1 cellular context compared by ENCODE assay signal in genomic region chr9:6788175-6789016, GRCh38.
A peak's percentile ranks its signal among the peaks of the same experiment; 100 is the strongest.
TF ChIP-seq lines count a peak whose summit lies in the region.

No MANE protein-coding gene starts in this region.

TF ChIP-seq in HepG2, 621 proteins besides CTCF, POLR2A, EP300 and RAD21 (continued from another document and continues in another):
- no peak for TF ChIP-seq GMEB2 (CRISPR knock-in tag; IDR thresholded peaks at IDR 0.05; ENCODE audit: low read depth)
- peak; percentile 59; the same call in 1 of the 2 replicates for TF ChIP-seq SIN3A (IDR thresholded peaks at IDR 0.05; ENCODE audit: borderline replicate concordance, low read depth, low read length)
- TF ChIP-seq ZBTB7B (CRISPR knock-in tag; IDR thresholded peaks at IDR 0.05) = 0 out of 2 replicates have a peak, but pooled peaks have one; percentile 39
- TF ChIP-seq ZNF12 (CRISPR knock-in tag; IDR thresholded peaks at IDR 0.05) = peak; percentile 58; the same call in 1 of the 2 replicates
- TF ChIP-seq NCOR1 (IDR thresholded peaks at IDR 0.05; ENCODE audit: borderline replicate concordance, low read length) = peak; percentile 72; the same call in 1 of the 2 replicates
- no peak for TF ChIP-seq IKZF1 (IDR thresholded peaks at IDR 0.05)
- no peak for TF ChIP-seq ZNF329 (CRISPR knock-in tag; IDR thresholded peaks at IDR 0.05; ENCODE audit: low read depth)
- TF ChIP-seq TP53 (CRISPR knock-in tag; conservative IDR thresholded peaks at IDR 0.05) = no peak
- peak; percentile 53; the same call in 1 of the 2 replicates for TF ChIP-seq SMYD3 (CRISPR knock-in tag; IDR thresholded peaks at IDR 0.05)
- 0 out of 2 replicates have a peak, but pooled peaks have one; percentile 52 for TF ChIP-seq ZNF644 (CRISPR knock-in tag; IDR thresholded peaks at IDR 0.05; ENCODE audit: low read depth)
- no peak for TF ChIP-seq ESRRA (CRISPR knock-in tag; IDR thresholded peaks at IDR 0.05; ENCODE audit: low read depth)
- TF ChIP-seq XBP1 (CRISPR knock-in tag; IDR thresholded peaks at IDR 0.05) = no peak
- no peak for TF ChIP-seq ZNF253 (CRISPR knock-in tag; IDR thresholded peaks at IDR 0.05; ENCODE audit: borderline replicate concordance)
- 0 out of 2 replicates have a peak, but pooled peaks have one; percentile 37 for TF ChIP-seq ZBTB34 (CRISPR knock-in tag; IDR thresholded peaks at IDR 0.05)
- TF ChIP-seq, protein P1, sequence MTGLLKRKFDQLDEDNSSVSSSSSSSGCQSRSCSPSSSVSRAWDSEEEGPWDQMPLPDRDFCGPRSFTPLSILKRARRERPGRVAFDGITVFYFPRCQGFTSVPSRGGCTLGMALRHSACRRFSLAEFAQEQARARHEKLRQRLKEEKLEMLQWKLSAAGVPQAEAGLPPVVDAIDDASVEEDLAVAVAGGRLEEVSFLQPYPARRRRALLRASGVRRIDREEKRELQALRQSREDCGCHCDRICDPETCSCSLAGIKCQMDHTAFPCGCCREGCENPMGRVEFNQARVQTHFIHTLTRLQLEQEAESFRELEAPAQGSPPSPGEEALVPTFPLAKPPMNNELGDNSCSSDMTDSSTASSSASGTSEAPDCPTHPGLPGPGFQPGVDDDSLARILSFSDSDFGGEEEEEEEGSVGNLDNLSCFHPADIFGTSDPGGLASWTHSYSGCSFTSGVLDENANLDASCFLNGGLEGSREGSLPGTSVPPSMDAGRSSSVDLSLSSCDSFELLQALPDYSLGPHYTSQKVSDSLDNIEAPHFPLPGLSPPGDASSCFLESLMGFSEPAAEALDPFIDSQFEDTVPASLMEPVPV (CRISPR knock-in tag; IDR thresholded peaks at IDR 0.05) = no peak
- TF ChIP-seq, protein P2, sequence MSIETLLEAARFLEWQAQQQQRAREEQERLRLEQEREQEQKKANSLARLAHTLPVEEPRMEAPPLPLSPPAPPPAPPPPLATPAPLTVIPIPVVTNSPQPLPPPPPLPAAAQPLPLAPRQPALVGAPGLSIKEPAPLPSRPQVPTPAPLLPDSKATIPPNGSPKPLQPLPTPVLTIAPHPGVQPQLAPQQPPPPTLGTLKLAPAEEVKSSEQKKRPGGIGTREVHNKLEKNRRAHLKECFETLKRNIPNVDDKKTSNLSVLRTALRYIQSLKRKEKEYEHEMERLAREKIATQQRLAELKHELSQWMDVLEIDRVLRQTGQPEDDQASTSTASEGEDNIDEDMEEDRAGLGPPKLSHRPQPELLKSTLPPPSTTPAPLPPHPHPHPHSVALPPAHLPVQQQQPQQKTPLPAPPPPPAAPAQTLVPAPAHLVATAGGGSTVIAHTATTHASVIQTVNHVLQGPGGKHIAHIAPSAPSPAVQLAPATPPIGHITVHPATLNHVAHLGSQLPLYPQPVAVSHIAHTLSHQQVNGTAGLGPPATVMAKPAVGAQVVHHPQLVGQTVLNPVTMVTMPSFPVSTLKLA (IDR thresholded peaks at IDR 0.05) = no peak
- TF ChIP-seq ZNF432 (CRISPR knock-in tag; IDR thresholded peaks at IDR 0.05; ENCODE audit: borderline replicate concordance) = no peak
- no peak for TF ChIP-seq DNMT3B (CRISPR knock-in tag; conservative IDR thresholded peaks at IDR 0.05)
- TF ChIP-seq, protein P3, sequence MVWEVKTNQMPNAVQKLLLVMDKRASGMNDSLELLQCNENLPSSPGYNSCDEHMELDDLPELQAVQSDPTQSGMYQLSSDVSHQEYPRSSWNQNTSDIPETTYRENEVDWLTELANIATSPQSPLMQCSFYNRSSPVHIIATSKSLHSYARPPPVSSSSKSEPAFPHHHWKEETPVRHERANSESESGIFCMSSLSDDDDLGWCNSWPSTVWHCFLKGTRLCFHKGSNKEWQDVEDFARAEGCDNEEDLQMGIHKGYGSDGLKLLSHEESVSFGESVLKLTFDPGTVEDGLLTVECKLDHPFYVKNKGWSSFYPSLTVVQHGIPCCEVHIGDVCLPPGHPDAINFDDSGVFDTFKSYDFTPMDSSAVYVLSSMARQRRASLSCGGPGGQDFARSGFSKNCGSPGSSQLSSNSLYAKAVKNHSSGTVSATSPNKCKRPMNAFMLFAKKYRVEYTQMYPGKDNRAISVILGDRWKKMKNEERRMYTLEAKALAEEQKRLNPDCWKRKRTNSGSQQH (CRISPR knock-in tag; IDR thresholded peaks at IDR 0.05; ENCODE audit: low read depth) = 0 out of 2 replicates have a peak, but pooled peaks have one; percentile 40
- no peak for TF ChIP-seq ZSCAN29 (CRISPR knock-in tag; conservative IDR thresholded peaks at IDR 0.05)
- peak; percentile 93 for TF ChIP-seq FOSL2 (CRISPR knock-in tag; IDR thresholded peaks at IDR 0.05)
- peak; percentile 51; the same call in 1 of the 2 replicates for TF ChIP-seq ZNF276 (CRISPR knock-in tag; IDR thresholded peaks at IDR 0.05; ENCODE audit: low read depth)
- TF ChIP-seq NFATC3 (CRISPR knock-in tag; IDR thresholded peaks at IDR 0.05) = no peak
- TF ChIP-seq POLR2AphosphoS2 (IDR thresholded peaks at IDR 0.05; ENCODE audit: low read depth, low read length) = no peak
- TF ChIP-seq, protein P4, sequence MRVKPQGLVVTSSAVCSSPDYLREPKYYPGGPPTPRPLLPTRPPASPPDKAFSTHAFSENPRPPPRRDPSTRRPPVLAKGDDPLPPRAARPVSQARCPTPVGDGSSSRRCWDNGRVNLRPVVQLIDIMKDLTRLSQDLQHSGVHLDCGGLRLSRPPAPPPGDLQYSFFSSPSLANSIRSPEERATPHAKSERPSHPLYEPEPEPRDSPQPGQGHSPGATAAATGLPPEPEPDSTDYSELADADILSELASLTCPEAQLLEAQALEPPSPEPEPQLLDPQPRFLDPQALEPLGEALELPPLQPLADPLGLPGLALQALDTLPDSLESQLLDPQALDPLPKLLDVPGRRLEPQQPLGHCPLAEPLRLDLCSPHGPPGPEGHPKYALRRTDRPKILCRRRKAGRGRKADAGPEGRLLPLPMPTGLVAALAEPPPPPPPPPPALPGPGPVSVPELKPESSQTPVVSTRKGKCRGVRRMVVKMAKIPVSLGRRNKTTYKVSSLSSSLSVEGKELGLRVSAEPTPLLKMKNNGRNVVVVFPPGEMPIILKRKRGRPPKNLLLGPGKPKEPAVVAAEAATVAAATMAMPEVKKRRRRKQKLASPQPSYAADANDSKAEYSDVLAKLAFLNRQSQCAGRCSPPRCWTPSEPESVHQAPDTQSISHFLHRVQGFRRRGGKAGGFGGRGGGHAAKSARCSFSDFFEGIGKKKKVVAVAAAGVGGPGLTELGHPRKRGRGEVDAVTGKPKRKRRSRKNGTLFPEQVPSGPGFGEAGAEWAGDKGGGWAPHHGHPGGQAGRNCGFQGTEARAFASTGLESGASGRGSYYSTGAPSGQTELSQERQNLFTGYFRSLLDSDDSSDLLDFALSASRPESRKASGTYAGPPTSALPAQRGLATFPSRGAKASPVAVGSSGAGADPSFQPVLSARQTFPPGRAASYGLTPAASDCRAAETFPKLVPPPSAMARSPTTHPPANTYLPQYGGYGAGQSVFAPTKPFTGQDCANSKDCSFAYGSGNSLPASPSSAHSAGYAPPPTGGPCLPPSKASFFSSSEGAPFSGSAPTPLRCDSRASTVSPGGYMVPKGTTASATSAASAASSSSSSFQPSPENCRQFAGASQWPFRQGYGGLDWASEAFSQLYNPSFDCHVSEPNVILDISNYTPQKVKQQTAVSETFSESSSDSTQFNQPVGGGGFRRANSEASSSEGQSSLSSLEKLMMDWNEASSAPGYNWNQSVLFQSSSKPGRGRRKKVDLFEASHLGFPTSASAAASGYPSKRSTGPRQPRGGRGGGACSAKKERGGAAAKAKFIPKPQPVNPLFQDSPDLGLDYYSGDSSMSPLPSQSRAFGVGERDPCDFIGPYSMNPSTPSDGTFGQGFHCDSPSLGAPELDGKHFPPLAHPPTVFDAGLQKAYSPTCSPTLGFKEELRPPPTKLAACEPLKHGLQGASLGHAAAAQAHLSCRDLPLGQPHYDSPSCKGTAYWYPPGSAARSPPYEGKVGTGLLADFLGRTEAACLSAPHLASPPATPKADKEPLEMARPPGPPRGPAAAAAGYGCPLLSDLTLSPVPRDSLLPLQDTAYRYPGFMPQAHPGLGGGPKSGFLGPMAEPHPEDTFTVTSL (CRISPR knock-in tag; IDR thresholded peaks at IDR 0.05; ENCODE audit: borderline replicate concordance) = peak; percentile 65; the same call in 1 of the 2 replicates
- TF ChIP-seq ZNF746 (CRISPR knock-in tag; IDR thresholded peaks at IDR 0.05) = no peak
- TF ChIP-seq, protein P5, sequence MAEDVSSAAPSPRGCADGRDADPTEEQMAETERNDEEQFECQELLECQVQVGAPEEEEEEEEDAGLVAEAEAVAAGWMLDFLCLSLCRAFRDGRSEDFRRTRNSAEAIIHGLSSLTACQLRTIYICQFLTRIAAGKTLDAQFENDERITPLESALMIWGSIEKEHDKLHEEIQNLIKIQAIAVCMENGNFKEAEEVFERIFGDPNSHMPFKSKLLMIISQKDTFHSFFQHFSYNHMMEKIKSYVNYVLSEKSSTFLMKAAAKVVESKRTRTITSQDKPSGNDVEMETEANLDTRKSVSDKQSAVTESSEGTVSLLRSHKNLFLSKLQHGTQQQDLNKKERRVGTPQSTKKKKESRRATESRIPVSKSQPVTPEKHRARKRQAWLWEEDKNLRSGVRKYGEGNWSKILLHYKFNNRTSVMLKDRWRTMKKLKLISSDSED (CRISPR knock-in tag; IDR thresholded peaks at IDR 0.05) = no peak
- TF ChIP-seq HDAC2 (CRISPR knock-in tag; IDR thresholded peaks at IDR 0.05) = peak; percentile 64
- TF ChIP-seq SNRNP70 (IDR thresholded peaks at IDR 0.05; ENCODE audit: low read depth, low read length) = no peak
- TF ChIP-seq ZNF10 (CRISPR knock-in tag; IDR thresholded peaks at IDR 0.05; ENCODE audit: borderline replicate concordance, low read depth) = no peak
- no peak for TF ChIP-seq ZNF335 (CRISPR knock-in tag; IDR thresholded peaks at IDR 0.05)
- no peak for TF ChIP-seq SMAD3 (CRISPR knock-in tag; IDR thresholded peaks at IDR 0.05)
- TF ChIP-seq TCF7L2 (IDR thresholded peaks at IDR 0.05; ENCODE audit: low read depth, low read length) = no peak
- peak; percentile 53; the same call in 1 of the 2 replicates for TF ChIP-seq ZNF24 (IDR thresholded peaks at IDR 0.05)
- no peak for TF ChIP-seq ATF1 (CRISPR knock-in tag; IDR thresholded peaks at IDR 0.05)
- TF ChIP-seq TAF1 (CRISPR knock-in tag; IDR thresholded peaks at IDR 0.05) = peak; percentile 29
- TF ChIP-seq AGO1 (IDR thresholded peaks at IDR 0.05; ENCODE audit: low read depth, low read length, poor library complexity, severe bottlenecking) = no peak
- TF ChIP-seq IRF1 (CRISPR knock-in tag; IDR thresholded peaks at IDR 0.05; ENCODE audit: low read depth) = no peak
- TF ChIP-seq CHCHD3 (CRISPR knock-in tag; IDR thresholded peaks at IDR 0.05) = no peak
- peak; percentile 55; the same call in 1 of the 2 replicates for TF ChIP-seq ZNF414 (CRISPR knock-in tag; IDR thresholded peaks at IDR 0.05)
- no peak for TF ChIP-seq SALL2 (CRISPR knock-in tag; IDR thresholded peaks at IDR 0.05)
- no peak for TF ChIP-seq ZSCAN25 (CRISPR knock-in tag; IDR thresholded peaks at IDR 0.05)
- no peak for TF ChIP-seq SETDB1 (CRISPR knock-in tag; IDR thresholded peaks at IDR 0.05; ENCODE audit: borderline replicate concordance)
- TF ChIP-seq ZGPAT (CRISPR knock-in tag; IDR thresholded peaks at IDR 0.05) = no peak; the same call in 1 of the 2 replicates
